Comparison of ENCODE assay signal across 31 cellular contexts in the genomic region with DNA sequence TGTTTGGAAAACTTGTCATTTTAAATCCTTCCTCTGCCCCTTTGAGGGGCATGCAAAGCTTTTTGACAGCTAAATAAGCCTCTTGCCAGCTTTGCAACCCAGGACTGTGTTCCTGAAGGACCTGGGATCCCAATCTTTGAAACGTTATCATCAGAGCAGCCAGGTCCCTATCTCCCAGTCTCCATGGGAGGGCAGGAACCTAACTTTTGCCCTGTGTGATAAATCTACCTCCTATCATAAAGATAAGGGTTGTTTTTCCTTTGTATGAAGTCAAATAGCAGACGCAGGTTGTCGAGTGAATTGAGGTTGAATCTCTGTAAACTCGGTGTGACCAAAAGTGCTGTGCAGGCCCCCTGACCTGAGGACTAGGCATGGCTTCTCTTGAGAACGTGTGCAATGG.
"Had no signal": no experiment of that assay in that cellular context is flagged by ENCODE, and none has a peak within 500 bp of the region (broad histone marks: within the 10 kb centered on the region; RNA-seq: fewer than 3 reads in every experiment).

No MANE protein-coding gene starts in this region.

- H3K4me1 Mint-ChIP-seq: activated naive CD8-positive, alpha-beta T cell treated with anti-CD3 and anti-CD28 coated beads for 36 hours; activated T-helper 17 cell treated with anti-CD3 and anti-CD28 coated beads, Interleukin-2, amount 50 U/mL, for 72 hours had no signal

- ATAC-seq: activated CD8-positive, alpha-beta T cell treated with anti-CD3 and anti-CD28 coated beads for 36 hours; activated T-cell treated with anti-CD3 and anti-CD28 coated beads, Interleukin-2, amount 50 U/mL, for 72 hours; activated T-helper 17 cell treated with anti-CD3 and anti-CD28 coated beads, Interleukin-2, amount 50 U/mL, for 72 hours; Panc1 had no signal

- H3K9me3 Mint-ChIP-seq: activated CD8-positive, alpha-beta T cell treated with anti-CD3 and anti-CD28 coated beads for 36 hours; activated naive CD8-positive, alpha-beta T cell treated with anti-CD3 and anti-CD28 coated beads for 36 hours; activated T-helper 17 cell treated with anti-CD3 and anti-CD28 coated beads, Interleukin-2, amount 50 U/mL, for 72 hours had no signal

- H3K4me1 ChIP-seq: SJCRH30 had no signal

- H3K4me3 Mint-ChIP-seq: activated CD8-positive, alpha-beta T cell treated with anti-CD3 and anti-CD28 coated beads for 36 hours; activated naive CD8-positive, alpha-beta T cell treated with anti-CD3 and anti-CD28 coated beads for 36 hours; activated T-cell treated with anti-CD3 and anti-CD28 coated beads, Interleukin-2, amount 50 U/mL, for 72 hours; activated T-helper 17 cell treated with anti-CD3 and anti-CD28 coated beads, Interleukin-2, amount 50 U/mL, for 72 hours had no signal

- H3K27me3 ChIP-seq: brain microvascular endothelial cell had no signal

- DNase-seq: activated CD4-positive, alpha-beta T cell treated with anti-CD3 and anti-CD28 coated beads for 1 hour; activated CD4-positive, alpha-beta T cell treated with anti-CD3 and anti-CD28 coated beads for 48 hours; activated CD4-positive, alpha-beta T cell treated with anti-CD3 and anti-CD28 coated beads, Interleukin-2, amount 50 U/mL, for 4 hours; activated CD4-positive, CD25-positive, alpha-beta regulatory T cell; activated CD8-positive, alpha-beta T cell treated with anti-CD3 and anti-CD28 coated beads for 36 hours; activated effector memory CD4-positive, alpha-beta T cell treated with anti-CD3 and anti-CD28 coated beads, Interleukin-2, amount 50 U/mL, for 16 hours; activated naive CD4-positive, alpha-beta T cell; activated naive CD4-positive, alpha-beta T cell treated with anti-CD3 and anti-CD28 coated beads, Interleukin-2, amount 50 U/mL, for 16 hours; activated naive CD8-positive, alpha-beta T cell treated with anti-CD3 and anti-CD28 coated beads for 36 hours; activated T-cell treated with anti-CD3 and anti-CD28 coated beads, Interleukin-2, amount 50 U/mL, for 1 hour; activated T-cell treated with anti-CD3 and anti-CD28 coated beads, Interleukin-2, amount 50 U/mL, for 72 hours; amniotic stem cell; aorta; brain microvascular endothelial cell; central memory CD4-positive, alpha-beta T cell; NCI-H1092 treated with DMSO at 0.1 percent for 48 hours; NCI-H1417; NCI-H146; NCI-H187; NCI-H2029 treated with DMSO at 0.1 percent for 48 hours; NCI-H2107; NCI-H2171; NCI-H446; NCI-H510A treated with DMSO at 0.1 percent for 48 hours; SHP77; SJCRH30; T1000 had no signal

- H3K9me3 ChIP-seq: SJCRH30 had no signal

- H3K4me3 ChIP-seq: SJCRH30, SK-N-MC had no signal

- H3K36me3 ChIP-seq: brain microvascular endothelial cell, SJCRH30, WERI-Rb-1 had no signal

- H3K27ac ChIP-seq: brain microvascular endothelial cell, SJCRH30, SK-N-MC, WERI-Rb-1 had no signal

- H3K27ac Mint-ChIP-seq: activated CD8-positive, alpha-beta T cell treated with anti-CD3 and anti-CD28 coated beads for 36 hours; activated naive CD8-positive, alpha-beta T cell treated with anti-CD3 and anti-CD28 coated beads for 36 hours; activated T-cell treated with anti-CD3 and anti-CD28 coated beads, Interleukin-2, amount 50 U/mL, for 72 hours; activated T-helper 17 cell treated with anti-CD3 and anti-CD28 coated beads, Interleukin-2, amount 50 U/mL, for 72 hours had no signal
